8 cellular contexts compared by ENCODE assay signal in genomic region chr2:106281907-106282805, GRCh38.
A peak's percentile ranks its signal among the peaks of the same experiment; 100 is the strongest.
DNase-seq lines count a peak whose midpoint lies in the region; ATAC-seq and TF ChIP-seq lines count a peak whose summit lies in the region.
"Not testable (repeated sequence)": the region's sequence is repeated elsewhere in the genome, so short reads cannot be mapped to it uniquely, and the experiment has no call there.

No MANE protein-coding gene starts in this region.

- H3K36me3 Mint-ChIP-seq in GM23338 (ENCODE audit: low read depth); brain; neural progenitor cell; type B pancreatic cell: not testable (repeated sequence)

- not testable (repeated sequence) for DNase-seq in GM23338 (ENCODE audit: low spot score); lower lobe of right lung; neural progenitor cell (ENCODE audit: low spot score); type B pancreatic cell (ENCODE audit: extremely low spot score, unreplicated experiment)
- DNase-seq in NCI-H524 (lab: John Stamatoyannopoulos, UW) (peak; percentile 35 to 39), left kidney (ENCODE audit: low read depth, low spot score) (peak; percentile 0)

- H3K36me3 ChIP-seq in BLaER1; GM23338 (ENCODE audit: insufficient read depth); lower lobe of right lung; neural progenitor cell: not testable (repeated sequence)

- not testable (repeated sequence) for H3F3A ChIP-seq in GM23338 (replicated peaks; ENCODE audit: low read depth); neural progenitor cell (ENCODE audit: low read depth)

- not testable (repeated sequence) for H3K9me3 ChIP-seq in BLaER1; lower lobe of right lung; neural progenitor cell (ENCODE audit: low read depth)

- peak overlapping the region; percentile 50 for H3K4me2 ChIP-seq in BLaER1
- H3K4me2 ChIP-seq in GM23338, neural progenitor cell: not testable (repeated sequence)

- not testable (repeated sequence) for H2AFZ ChIP-seq in GM23338; neural progenitor cell (replicated peaks)

- H3K9ac ChIP-seq in BLaER1, neural progenitor cell: not testable (repeated sequence)

- H3K27me3 Mint-ChIP-seq in GM23338 (ENCODE audit: insufficient read depth, low read depth, poor library complexity); brain; type B pancreatic cell: not testable (repeated sequence)
- H3K27me3 Mint-ChIP-seq in neural progenitor cell (ENCODE audit: insufficient read depth, low read depth) = peaks cover 17% of the 10 kb centered on the region

- not testable (repeated sequence) for H3K27ac Mint-ChIP-seq in GM23338
- H3K27ac Mint-ChIP-seq in brain = peak overlapping the region in 3 of 5 experiments; percentile 41 to 83 (median 52)
- H3K27ac Mint-ChIP-seq in neural progenitor cell = peak overlapping the region; percentile 99
- H3K27ac Mint-ChIP-seq in type B pancreatic cell = peak overlapping the region; percentile 13

- not testable (repeated sequence) for H3K27ac ChIP-seq in BLaER1; GM23338 (ENCODE audit: low read depth); neural progenitor cell
- H3K27ac ChIP-seq in lower lobe of right lung = peak overlapping the region; percentile 1

- ATAC-seq in GM23338 (peak; percentile 65), lower lobe of right lung (peak in 1 of 2 donors; percentile 39)

- TF ChIP-seq CTCF in GM23338 (conservative IDR thresholded peaks at IDR 0.05; ENCODE audit: low read depth in 2 of 2); brain (conservative IDR thresholded peaks at IDR 0.05); lower lobe of right lung (IDR thresholded peaks at IDR 0.05); neural progenitor cell (IDR thresholded peaks at IDR 0.05); type B pancreatic cell (conservative IDR thresholded peaks at IDR 0.05): not testable (repeated sequence)

- peaks cover 12% of the 10 kb centered on the region; the same call in 2 of the 3 replicates for H3K4me1 Mint-ChIP-seq in GM23338
- H3K4me1 Mint-ChIP-seq in brain = peaks cover 63% of the 10 kb centered on the region
- H3K4me1 Mint-ChIP-seq in neural progenitor cell = peaks cover 66% of the 10 kb centered on the region
- H3K4me1 Mint-ChIP-seq in type B pancreatic cell (ENCODE audit: unreplicated experiment) = peaks cover 52% of the 10 kb centered on the region

- H3K27me3 ChIP-seq in BLaER1; GM23338 (ENCODE audit: insufficient read depth); lower lobe of right lung (ENCODE audit: low read depth); neural progenitor cell: not testable (repeated sequence)

- intact Hi-C loops in lower lobe of right lung (cut with DNase I) = not testable (repeated sequence)

- H3K4me3 Mint-ChIP-seq in GM23338 = not testable (repeated sequence)
- H3K4me3 Mint-ChIP-seq in brain = peak overlapping the region in 2 of 5 experiments; percentile 8 to 54
- H3K4me3 Mint-ChIP-seq in neural progenitor cell = peak overlapping the region; percentile 59
- H3K4me3 Mint-ChIP-seq in type B pancreatic cell = peak overlapping the region; percentile 14

- not testable (repeated sequence) for H3K9me3 Mint-ChIP-seq in GM23338, brain, neural progenitor cell, type B pancreatic cell

- peaks cover 31% of the 10 kb centered on the region for H3K4me1 ChIP-seq in BLaER1
- H3K4me1 ChIP-seq in GM23338 (ENCODE audit: insufficient read depth); lower lobe of right lung; neural progenitor cell: not testable (repeated sequence)

- not testable (repeated sequence) for H4K20me1 ChIP-seq in BLaER1; GM23338 (replicated peaks; ENCODE audit: insufficient read depth); neural progenitor cell (ENCODE audit: low read depth)

- H3K9me2 ChIP-seq in GM23338 (ENCODE audit: insufficient read depth) = not testable (repeated sequence)

- H3K79me2 ChIP-seq in GM23338 (replicated peaks; ENCODE audit: insufficient read depth); neural progenitor cell (ENCODE audit: low read depth): not testable (repeated sequence)

- not testable (repeated sequence) for H3K4me3 ChIP-seq in BLaER1, GM23338, lower lobe of right lung, neural progenitor cell
